ENCODE assay signal across 8 cellular contexts in genomic region chr6:79946773-79947190, GRCh38. TPM values are rescaled to one million over a fixed set of nuclear protein-coding genes. Genes with fewer than 3 reads are reported as not detected.
DNase-seq lines count a peak whose midpoint lies in the region; ATAC-seq and TF ChIP-seq lines count a peak whose summit lies in the region.

No MANE protein-coding gene starts in this region.

- DNase-seq in A673 (ENCODE audit: low spot score) (peak; percentile 56), T-helper 17 cell (peak; percentile 11 to 19 (median 11)), dermis blood vessel endothelial cell (peak; percentile 25), lower leg skin (ENCODE audit: low spot score in 2 of 2) (no peak)

- H3K4me1 ChIP-seq in A673 (ENCODE audit: insufficient read depth, low read length, poor library complexity, severe bottlenecking) (no peaks in the 10 kb centered on the region), subcutaneous abdominal adipose tissue (ENCODE audit: control insufficient read depth in 5 of 5, insufficient read depth in 5 of 5, low read length in 5 of 5) (peaks cover 0 to 19% (median 15%) of the 10 kb centered on the region in 5 donors)

- H3K36me3 Mint-ChIP-seq in T-helper 17 cell (ENCODE audit: low read depth) = peaks cover 5% of the 10 kb centered on the region

- no peaks in the 10 kb centered on the region for H3K27me3 ChIP-seq in A673 (replicated peaks; ENCODE audit: insufficient read depth, low read depth, low read length, poor library complexity)
- peaks cover 17 to 43% (median 22%) of the 10 kb centered on the region in 5 donors for H3K27me3 ChIP-seq in subcutaneous abdominal adipose tissue (ENCODE audit: control insufficient read depth in 5 of 5, insufficient read depth in 4 of 5, low read length in 5 of 5)

- peak overlapping the region; percentile 98 for H3K4me3 Mint-ChIP-seq in T-helper 17 cell

- TF ChIP-seq POLR2A in lower leg skin (IDR thresholded peaks at IDR 0.05) = no peak

- POLR2A ChIA-PET in A673 (lab: Charles Lee; ENCODE audit: low non-redundant PET) = no interaction called here

- H3K27ac ChIP-seq in A673 (ENCODE audit: low read depth, low read length, poor library complexity, severe bottlenecking) (no peak overlapping the region), subcutaneous abdominal adipose tissue (ENCODE audit: low read depth, low read length) (no peak overlapping the region)

- no peaks in the 10 kb centered on the region for H3K9me3 ChIP-seq in A673 (ENCODE audit: low read depth, low read length, poor library complexity, severe bottlenecking)
- H3K9me3 ChIP-seq in T-helper 17 cell (ENCODE audit: control insufficient read depth, low read length, poor library complexity, severe bottlenecking) = no peaks in the 10 kb centered on the region
- no peaks in the 10 kb centered on the region for H3K9me3 ChIP-seq in subcutaneous abdominal adipose tissue (ENCODE audit: control insufficient read depth in 5 of 5, low read length in 5 of 5)

- H3K4me3 ChIP-seq in A673 (ENCODE audit: low read depth, low read length, poor library complexity, severe bottlenecking) (peak overlapping the region; percentile 71), lower leg skin (ENCODE audit: low read depth, poor library complexity, severe bottlenecking) (peak overlapping the region; percentile 50), subcutaneous abdominal adipose tissue (ENCODE audit: low read depth in 1 of 5, low read length in 5 of 5) (peak overlapping the region in 4 of 5 donors; percentile 47 to 65 (median 63))

- 1 to 2% methylated on average over 29 to 31 of the region's 31 CpGs for WGBS in lower leg skin, 2 donors

- H3K4me1 Mint-ChIP-seq in T-helper 17 cell = peaks cover 42% of the 10 kb centered on the region

- peak overlapping the region; percentile 93 for H3K27ac Mint-ChIP-seq in T-helper 17 cell

- no TSS peak for BruUV-seq in A673 (replicated peaks; lab: Mats Ljungman, UMichigan)

- CTCF ChIA-PET in A673 (lab: Charles Lee) = interaction anchor here (1.0 kb wide), 1 partner anchor 77 kb away, joined by 4 read pairs; no protein-coding TSS in a partner anchor

- no peak for TF ChIP-seq CTCF in A673 (conservative IDR thresholded peaks at IDR 0.05; ENCODE audit: low read depth, low read length)
- TF ChIP-seq CTCF in lower leg skin (IDR thresholded peaks at IDR 0.05) = no peak

- intact Hi-C loops in A673 (cut with micrococcal nuclease; ENCODE audit: unreplicated experiment) = loop anchor here (2.0 to 5.0 kb wide), 2 partner anchors 58 to 811 kb away; partner anchors contain the start of gene TTK
- intact Hi-C loops in lower leg skin (cut with DNase I; ENCODE audit: low total_unique reads) = loop anchor here (10.0 kb wide), 1 partner anchor 148 kb away; no protein-coding TSS in a partner anchor

- no peaks in the 10 kb centered on the region for H3K36me3 ChIP-seq in A673 (ENCODE audit: insufficient read depth, low read length, poor library complexity, severe bottlenecking)
- H3K36me3 ChIP-seq in subcutaneous abdominal adipose tissue (ENCODE audit: control insufficient read depth in 5 of 5, insufficient read depth in 5 of 5, low read length in 5 of 5) = no peaks in the 10 kb centered on the region

- peak overlapping the region in 2 of 5 donors; percentile 47 to 49 for H3K9ac ChIP-seq in subcutaneous abdominal adipose tissue (ENCODE audit: low read length in 5 of 5)

- H3K27me3 Mint-ChIP-seq in T-helper 17 cell = peaks cover 8% of the 10 kb centered on the region

- ATAC-seq in GM18498 (IDR thresholded peaks at IDR 0.05; ENCODE audit: unreplicated experiment) (peak; percentile 23), HG03354 (IDR thresholded peaks at IDR 0.05; ENCODE audit: poor library complexity, severe bottlenecking, unreplicated experiment) (peak; percentile 30), T-helper 17 cell (peak; percentile 30), HG03469 (IDR thresholded peaks at IDR 0.05; ENCODE audit: unreplicated experiment) (no peak)

RNA-seq across cellular contexts. Expression of gene ELOVL4, which starts 0.6 kb away (rescaled TPM):
- 7.0 and 7.9 TPM in 2 replicates for total RNA-seq in A673 (2021)
- total RNA-seq in T-helper 17 cell = 1 to 10 TPM; 3.9 to 5.1 TPM
- total RNA-seq in dermis blood vessel endothelial cell = 0.37 and 0.51 TPM in 2 replicates
- total RNA-seq in lower leg skin = 100 to 1,000 TPM in 2 of 4 donors, 10 to 100 TPM in 2; 56.0 to 134 (median 97.6) TPM

RNA-seq across cellular contexts. Expression of gene TTK, which starts 57.7 kb away (rescaled TPM):
- total RNA-seq in A673 (2021) = 57.4 and 62.5 TPM in 2 replicates
- 1 to 10 TPM in 1 of 2 donors, under 1 TPM in 1; 0.85 to 1.2 TPM for total RNA-seq in T-helper 17 cell
- 8.5 and 37.9 TPM in 2 replicates for total RNA-seq in dermis blood vessel endothelial cell
- 1 to 10 TPM; 1.4 to 4.5 (median 2.5) TPM for total RNA-seq in lower leg skin

Comparison
In these comparisons a context has a peak if more than half of its experiments do, and no peak if none do; other contexts are left out.
1. DNase-seq: peak in A673 (single experiment), T-helper 17 cell (3 of 3) and dermis blood vessel endothelial cell (single experiment); none in lower leg skin (0 of 2).
2. Peak in every context shown above with its lines, with median percentiles within 50 percentile points of each other: H3K4me3 ChIP-seq.